Comparison of ENCODE assay signal across 16 cellular contexts in genomic region chr9:107348836-107349235, GRCh38.
A peak's percentile ranks its signal among the peaks of the same experiment; 100 is the strongest.
DNase-seq lines count a peak whose midpoint lies in the region; ATAC-seq and TF ChIP-seq lines count a peak whose summit lies in the region.
"Had no signal": no experiment of that assay in that cellular context is flagged by ENCODE, and none has a peak within 500 bp of the region (broad histone marks: within the 10 kb centered on the region; RNA-seq: fewer than 3 reads in every experiment).

No MANE protein-coding gene starts in this region.

- no peak overlapping the region for H2BK12ac ChIP-seq in H9 (ENCODE audit: insufficient read length, low read depth, low read length)

- no peaks in the 10 kb centered on the region for H3K9me3 Mint-ChIP-seq in activated CD8-positive, alpha-beta T cell treated with anti-CD3 and anti-CD28 coated beads, Interleukin-2, amount 10 ng/mL, durations not matched to agents 7 days and 5 days (ENCODE audit: insufficient read depth)
- H3K9me3 Mint-ChIP-seq in activated CD8-positive, alpha-beta T cell treated with anti-CD3 and anti-CD28 coated beads for 36 hours, result no peaks in the 10 kb centered on the region
- peaks cover 6 to 7% of the 10 kb centered on the region in 2 experiments; a peak in 2 of 5 replicates for H3K9me3 Mint-ChIP-seq in H9

- H3K27me3 ChIP-seq in H9 (ENCODE audit: insufficient read depth, low read length), result no peaks in the 10 kb centered on the region

- no peak overlapping the region for H4K8ac ChIP-seq in H9 (replicated peaks; ENCODE audit: insufficient read length, low read depth, low read length)

- POLR2A ChIA-PET in activated CD8-positive, alpha-beta T cell treated with anti-CD3 and anti-CD28 coated beads, Interleukin-2, amount 10 ng/mL, durations not matched to agents 7 days and 5 days (lab: Charles Lee), result interaction anchor here (0.6 kb wide), 1 partner anchor 23 kb away, joined by 4 read pairs; no protein-coding TSS in a partner anchor
- POLR2A ChIA-PET in activated CD8-positive, alpha-beta T cell treated with anti-CD3 and anti-CD28 coated beads for 36 hours (lab: Charles Lee), result no interaction called here

- peaks cover 4% of the 10 kb centered on the region for H3K27me3 Mint-ChIP-seq in activated CD8-positive, alpha-beta T cell treated with anti-CD3 and anti-CD28 coated beads, Interleukin-2, amount 10 ng/mL, durations not matched to agents 7 days and 5 days (ENCODE audit: low read depth)
- peaks cover 13% of the 10 kb centered on the region for H3K27me3 Mint-ChIP-seq in activated CD8-positive, alpha-beta T cell treated with anti-CD3 and anti-CD28 coated beads for 36 hours
- H3K27me3 Mint-ChIP-seq in H9 (ENCODE audit: low read depth), result peaks cover 3% of the 10 kb centered on the region; the same call in 1 of the 2 replicates

- H3K4me1 Mint-ChIP-seq in activated CD8-positive, alpha-beta T cell treated with anti-CD3 and anti-CD28 coated beads, Interleukin-2, amount 10 ng/mL, durations not matched to agents 7 days and 5 days (ENCODE audit: low read depth), result peaks cover 6% of the 10 kb centered on the region
- peaks cover 5% of the 10 kb centered on the region for H3K4me1 Mint-ChIP-seq in activated CD8-positive, alpha-beta T cell treated with anti-CD3 and anti-CD28 coated beads for 36 hours (ENCODE audit: low read depth)
- peaks cover 17 to 18% of the 10 kb centered on the region in 2 experiments for H3K4me1 Mint-ChIP-seq in H9

- no peaks in the 10 kb centered on the region for H3K79me1 ChIP-seq in H9 (ENCODE audit: insufficient read depth, low read depth, low read length, poor library complexity, severe bottlenecking)

- no peak overlapping the region for H4K5ac ChIP-seq in H9 (ENCODE audit: insufficient read length, low read depth, low read length)

- no peak overlapping the region for H2AK5ac ChIP-seq in H9 (ENCODE audit: insufficient read length, low read length)

- H3K9ac ChIP-seq in H9 (ENCODE audit: extremely low read depth, insufficient read length, low read length), result no peak overlapping the region

- no peak for ATAC-seq in activated CD8-positive, alpha-beta T cell treated with anti-CD3 and anti-CD28 coated beads, Interleukin-2, amount 10 ng/mL, durations not matched to agents 7 days and 5 days
- no peak for ATAC-seq in activated CD8-positive, alpha-beta T cell treated with anti-CD3 and anti-CD28 coated beads for 36 hours
- ATAC-seq in activated CD4-positive, CD25-positive, alpha-beta regulatory T cell treated with anti-CD3 and anti-CD28 coated beads, Interleukin-2, amount 50 U/mL, for 24 hours, result no peak
- ATAC-seq in GM21447 (IDR thresholded peaks at IDR 0.05; ENCODE audit: unreplicated experiment), result no peak

- peaks cover 8% of the 10 kb centered on the region; the same call in 1 of the 2 replicates for H3K4me1 ChIP-seq in H9 (ENCODE audit: insufficient read depth, low read length)

- H2BK5ac ChIP-seq in H9 (ENCODE audit: insufficient read length, low read length), result no peak overlapping the region

- H3K36me3 Mint-ChIP-seq in activated CD8-positive, alpha-beta T cell treated with anti-CD3 and anti-CD28 coated beads, Interleukin-2, amount 10 ng/mL, durations not matched to agents 7 days and 5 days (ENCODE audit: low read depth), result no peaks in the 10 kb centered on the region
- no peaks in the 10 kb centered on the region for H3K36me3 Mint-ChIP-seq in activated CD8-positive, alpha-beta T cell treated with anti-CD3 and anti-CD28 coated beads for 36 hours (ENCODE audit: low read depth)
- no peaks in the 10 kb centered on the region; a peak in 1 of 7 replicates for H3K36me3 Mint-ChIP-seq in H9 (ENCODE audit: insufficient read depth in 1 of 3, low read depth in 3 of 3)

- H2BK15ac ChIP-seq in H9 (ENCODE audit: low read depth, low read length), result no peak overlapping the region

- no peak overlapping the region for H4K91ac ChIP-seq in H9 (ENCODE audit: insufficient read length, low read depth, low read length)

- H3K27ac Mint-ChIP-seq in activated CD8-positive, alpha-beta T cell treated with anti-CD3 and anti-CD28 coated beads, Interleukin-2, amount 10 ng/mL, durations not matched to agents 7 days and 5 days, result no peak overlapping the region
- no peak overlapping the region for H3K27ac Mint-ChIP-seq in activated CD8-positive, alpha-beta T cell treated with anti-CD3 and anti-CD28 coated beads for 36 hours
- H3K27ac Mint-ChIP-seq in H9, result no peak overlapping the region

- intact Hi-C loops in activated CD8-positive, alpha-beta T cell treated with anti-CD3 and anti-CD28 coated beads for 36 hours (cut with micrococcal nuclease), result no loop called here

- H3K4ac ChIP-seq in H9 (ENCODE audit: low read depth, low read length), result no peak overlapping the region

- H3T11ph ChIP-seq in H9 (ENCODE audit: low read length), result no peak overlapping the region

- no CpG with 5 or more reads among the region's 4 CpGs for WGBS in H9 (ENCODE audit: extremely low coverage, insufficient read length, low lambda C conversion rate)

- peak; percentile 3 for DNase-seq in activated CD8-positive, alpha-beta T cell treated with anti-CD3 and anti-CD28 coated beads, Interleukin-2, amount 10 ng/mL, durations not matched to agents 7 days and 5 days
- no peak for DNase-seq in activated CD8-positive, alpha-beta T cell treated with anti-CD3 and anti-CD28 coated beads for 36 hours
- DNase-seq in H9 (peak; percentile 57), NCI-H345 treated with DMSO at 0.1 percent for 48 hours (lab: John Stamatoyannopoulos, UW; ENCODE audit: unreplicated experiment) (peak; percentile 72), kidney tubule cell (ENCODE audit: low spot score) (peak; percentile 11), hypothalamus (lab: John Stamatoyannopoulos, UW) (no peak)
- DNase-seq: C1 segment of cervical spinal cord, DMS79, KBM-7, NCI-H1092 treated with DMSO at 0.1 percent for 48 hours, NCI-H2029 treated with DMSO at 0.1 percent for 48 hours, NCI-H226, SIG-M5 had no signal

- H3K23me2 ChIP-seq in H9 (ENCODE audit: insufficient read length, low read depth, low read length, poor library complexity, severe bottlenecking), result no peaks in the 10 kb centered on the region

- no peaks in the 10 kb centered on the region for H3K9me3 ChIP-seq in H9 (ENCODE audit: control insufficient read depth, low read depth, low read length)

- no peak overlapping the region for H3K14ac ChIP-seq in H9 (ENCODE audit: insufficient read depth, low read length)

- H3K27ac ChIP-seq in H9 (ENCODE audit: insufficient read length, low read depth, low read length), result no peak overlapping the region
- H3K27ac ChIP-seq: HL-60 had no signal

- no peak overlapping the region for H3K56ac ChIP-seq in H9 (ENCODE audit: insufficient read length, low read depth, low read length)

- H2AFZ ChIP-seq in H9 (ENCODE audit: low read length), result no peak overlapping the region

- H3K23ac ChIP-seq in H9 (ENCODE audit: insufficient read length, low read depth, low read length), result no peak overlapping the region

- no peaks in the 10 kb centered on the region for H3K79me2 ChIP-seq in H9 (ENCODE audit: insufficient read depth, low read length)

- no peak overlapping the region for H3K4me3 Mint-ChIP-seq in activated CD8-positive, alpha-beta T cell treated with anti-CD3 and anti-CD28 coated beads, Interleukin-2, amount 10 ng/mL, durations not matched to agents 7 days and 5 days
- no peak overlapping the region for H3K4me3 Mint-ChIP-seq in activated CD8-positive, alpha-beta T cell treated with anti-CD3 and anti-CD28 coated beads for 36 hours
- no peak overlapping the region for H3K4me3 Mint-ChIP-seq in H9

- no peak for TF ChIP-seq CTCF in activated CD8-positive, alpha-beta T cell treated with anti-CD3 and anti-CD28 coated beads for 36 hours (IDR thresholded peaks at IDR 0.05)
- TF ChIP-seq CTCF in H9 (conservative IDR thresholded peaks at IDR 0.05), result no peak

- no peak overlapping the region for H2BK20ac ChIP-seq in H9 (ENCODE audit: low read depth, low read length, poor library complexity, severe bottlenecking)

- H3K18ac ChIP-seq in H9 (ENCODE audit: insufficient read length, low read depth, low read length), result no peak overlapping the region

- CTCF ChIA-PET in activated CD8-positive, alpha-beta T cell treated with anti-CD3 and anti-CD28 coated beads, Interleukin-2, amount 10 ng/mL, durations not matched to agents 7 days and 5 days (lab: Charles Lee), result interaction anchor here (1.5 kb wide), 1 partner anchor 8 kb away, joined by 8 read pairs; no protein-coding TSS in a partner anchor
- CTCF ChIA-PET in activated CD8-positive, alpha-beta T cell treated with anti-CD3 and anti-CD28 coated beads for 36 hours (lab: Charles Lee), result interaction anchor here (0.9 to 1.6 kb wide), 2 partner anchors 8 to 77 kb away, joined by 3 to 8 read pairs; no protein-coding TSS in a partner anchor

- H2BK120ac ChIP-seq in H9 (ENCODE audit: low read depth, low read length, poor library complexity, severe bottlenecking), result no peak overlapping the region

- peak overlapping the region; percentile 28 for H3K4me2 ChIP-seq in H9 (ENCODE audit: insufficient read depth, insufficient read length, low read length)

- no peaks in the 10 kb centered on the region for H4K20me1 ChIP-seq in H9 (ENCODE audit: control insufficient read depth, insufficient read depth, insufficient read length)

Comparison
In these comparisons a context has a peak if more than half of its experiments do, and no peak if none do; other contexts are left out.
1. DNase-seq: peak in activated CD8-positive, alpha-beta T cell treated with anti-CD3 and anti-CD28 coated beads, Interleukin-2, amount 10 ng/mL, durations not matched to agents 7 days and 5 days (single experiment), H9 (single experiment), NCI-H345 treated with DMSO at 0.1 percent for 48 hours (single experiment) and kidney tubule cell (single experiment); none in activated CD8-positive, alpha-beta T cell treated with anti-CD3 and anti-CD28 coated beads for 36 hours (single experiment) and hypothalamus (0 of 51).